ENCODE assay signal across 20 cellular contexts in genomic region chr9:126982215-126983002, GRCh38.
DNase-seq lines count a peak whose midpoint lies in the region; ATAC-seq and TF ChIP-seq lines count a peak whose summit lies in the region.
"Had no signal": no experiment of that assay in that cellular context is flagged by ENCODE, and none has a peak within 500 bp of the region (broad histone marks: within the 10 kb centered on the region; RNA-seq: fewer than 3 reads in every experiment).

No MANE protein-coding gene starts in this region.

- no peaks in the 10 kb centered on the region for H3K36me3 ChIP-seq in CD4-positive, alpha-beta memory T cell (ENCODE audit: insufficient read depth, low read length)

- peak; percentile 21 to 53 (median 29) for DNase-seq in CD4-positive, alpha-beta memory T cell
- DNase-seq in GM12865 (ENCODE audit: low read depth), result peak; percentile 27
- peak in 23 of 34 experiments; percentile 9 to 60 (median 22) for DNase-seq in T-cell
- peak; percentile 18 for DNase-seq in central memory CD4-positive, alpha-beta T cell
- DNase-seq in SW480 (ENCODE audit: low spot score), result no peak
- DNase-seq in COR-L47 (lab: John Stamatoyannopoulos, UW), result no peak
- DNase-seq: ACHN; AML-193; DND-41; H9; IMR-90; NCI-H1436; NCI-H2029; NCI-H2171 treated with DMSO at 0.1 percent for 48 hours; NCI-H446 treated with DMSO at 0.1 percent for 48 hours; NK-92 treated with Interleukin-12 subunit alpha and Interleukin-12 subunit beta, amount 100 ng/mL, for 24 hours; OCI-M1; SHP77 treated with DMSO at 0.1 percent for 48 hours had no signal

- H3K27me3 ChIP-seq in CD4-positive, alpha-beta memory T cell (ENCODE audit: insufficient read depth, low read length), result no peaks in the 10 kb centered on the region

- H3K4me1 Mint-ChIP-seq in CD4-positive, alpha-beta memory T cell, result peaks cover 46 to 64% (median 55%) of the 10 kb centered on the region in 4 donors
- H3K4me1 Mint-ChIP-seq in T-cell, result peaks cover 50 to 59% (median 57%) of the 10 kb centered on the region in 3 donors

- POLR2A ChIA-PET in CD4-positive, alpha-beta memory T cell (lab: Charles Lee; ENCODE audit: partially characterized antibody), result interaction anchor here (1.2 kb wide), 1 partner anchor 68 kb away, joined by 3 read pairs; no protein-coding TSS in a partner anchor
- POLR2A ChIA-PET in T-cell (lab: Charles Lee), result interaction anchor here in 1 of 2 donors (0.6 kb wide), 1 partner anchor 22 kb away, joined by 3 read pairs; no protein-coding TSS in a partner anchor

- intact Hi-C loops in CD4-positive, alpha-beta memory T cell (cut with micrococcal nuclease), result loop anchor here (10.0 kb wide), 1 partner anchor 62 kb away; no protein-coding TSS in a partner anchor

- peaks cover 3 to 5% of the 10 kb centered on the region in 2 donors for H3K27me3 Mint-ChIP-seq in CD4-positive, alpha-beta memory T cell
- H3K27me3 Mint-ChIP-seq in T-cell, result peaks cover 25 to 37% of the 10 kb centered on the region in 2 donors

- TF ChIP-seq CTCF in GM12865 (IDR thresholded peaks at IDR 0.05; ENCODE audit: insufficient read depth, low read depth, low read length, missing control alignments), result no peak

- H3K36me3 Mint-ChIP-seq in CD4-positive, alpha-beta memory T cell, result peaks cover 4 to 5% of the 10 kb centered on the region in 2 donors
- H3K36me3 Mint-ChIP-seq in T-cell, result peaks cover 13% of the 10 kb centered on the region

- CTCF ChIA-PET in CD4-positive, alpha-beta memory T cell (lab: Charles Lee; ENCODE audit: partially characterized antibody), result interaction anchor here (1.4 kb wide), 1 partner anchor 17 kb away, joined by 6 read pairs; no protein-coding TSS in a partner anchor
- CTCF ChIA-PET in T-cell (lab: Charles Lee), result no interaction called here

- H3K27ac Mint-ChIP-seq in CD4-positive, alpha-beta memory T cell, result peak overlapping the region in 3 of 7 donors; percentile 2 to 46 (median 30)
- H3K27ac Mint-ChIP-seq in T-cell, result no peak overlapping the region
- H3K27ac Mint-ChIP-seq: H9 had no signal

- no peak overlapping the region for H3K27ac ChIP-seq in CD4-positive, alpha-beta memory T cell (ENCODE audit: low read depth, low read length)

- peaks cover 0 to 7% (median 3%) of the 10 kb centered on the region in 8 donors for H3K9me3 Mint-ChIP-seq in CD4-positive, alpha-beta memory T cell
- peaks cover 0 to 8% (median 5%) of the 10 kb centered on the region in 3 donors for H3K9me3 Mint-ChIP-seq in T-cell

- peaks cover 49% of the 10 kb centered on the region for H3K4me1 ChIP-seq in CD4-positive, alpha-beta memory T cell (ENCODE audit: insufficient read depth, low read length)

- ATAC-seq in T-cell (replicated peaks in 1 of 4), result no peak
- no peak for ATAC-seq in GM21717 (IDR thresholded peaks at IDR 0.05; ENCODE audit: unreplicated experiment)
- ATAC-seq: SK-N-SH treated with all-trans-retinoic acid at 6 μM for 48 hours had no signal

- H3K4me3 ChIP-seq in CD4-positive, alpha-beta memory T cell (ENCODE audit: low read length in 2 of 2), result no peak overlapping the region
- H3K4me3 ChIP-seq in GM12865 (ENCODE audit: low read depth, low read length), result no peak overlapping the region

- no peaks in the 10 kb centered on the region for H3K9me3 ChIP-seq in CD4-positive, alpha-beta memory T cell (ENCODE audit: control insufficient read depth in 1 of 2, low read length in 2 of 2)

- peak overlapping the region in 1 of 8 donors; percentile 65 for H3K4me3 Mint-ChIP-seq in CD4-positive, alpha-beta memory T cell
- H3K4me3 Mint-ChIP-seq in T-cell, result no peak overlapping the region
- H3K4me3 Mint-ChIP-seq: H9 had no signal

Comparison
In these comparisons a context has a peak if more than half of its experiments do, and no peak if none do; other contexts are left out.
1. DNase-seq: peak in CD4-positive, alpha-beta memory T cell (5 of 5), GM12865 (single experiment), T-cell (23 of 34) and central memory CD4-positive, alpha-beta T cell (single experiment); none in SW480 (single experiment) and COR-L47 (single experiment).